In genomic region chr6:15663057-15663638, GRCh38 we compare ENCODE assay signal across 8 cellular contexts. TPM values are rescaled to one million over a fixed set of nuclear protein-coding genes. Genes with fewer than 3 reads are reported as not detected.
DNase-seq lines count a peak whose midpoint lies in the region; ATAC-seq and TF ChIP-seq lines count a peak whose summit lies in the region.

No MANE protein-coding gene starts in this region.

- H4K91ac ChIP-seq in H9 (ENCODE audit: insufficient read length, low read depth, low read length): no peak overlapping the region

- H3K14ac ChIP-seq in H9 (ENCODE audit: insufficient read depth, low read length): no peak overlapping the region

- WGBS in H9 (ENCODE audit: extremely low coverage, insufficient read length, low lambda C conversion rate): no CpG with 5 or more reads among the region's 25 CpGs
- 25 to 48% methylated on average over 12 to 25 of the region's 25 CpGs for WGBS in endodermal cell (ENCODE audit: insufficient coverage in 1 of 2, insufficient read length in 1 of 2), 2 experiments

- H2BK120ac ChIP-seq in H9 (ENCODE audit: low read depth, low read length, poor library complexity, severe bottlenecking): no peak overlapping the region

- no peak for TF ChIP-seq CTCF in H9 (conservative IDR thresholded peaks at IDR 0.05)
- no peak for TF ChIP-seq CTCF in RWPE1 (conservative IDR thresholded peaks at IDR 0.05; ENCODE audit: low read depth)
- no peak for TF ChIP-seq CTCF in endodermal cell (conservative IDR thresholded peaks at IDR 0.05)
- TF ChIP-seq CTCF in nephron (IDR thresholded peaks at IDR 0.05; ENCODE audit: unreplicated experiment in 3 of 3): no peak

- H3K9ac ChIP-seq in H9 (ENCODE audit: extremely low read depth, insufficient read length, low read length): no peak overlapping the region
- H3K9ac ChIP-seq in endodermal cell (ENCODE audit: extremely low read depth, low read length, poor library complexity, severe bottlenecking): no peak overlapping the region

- H4K20me1 ChIP-seq in H9 (ENCODE audit: control insufficient read depth, insufficient read depth, insufficient read length): no peaks in the 10 kb centered on the region

- H3K27me3 ChIP-seq in H9 (ENCODE audit: insufficient read depth, low read length) (peaks cover 9% of the 10 kb centered on the region; the same call in 1 of the 2 replicates), endodermal cell (ENCODE audit: control insufficient read depth, insufficient read depth, low read length, poor library complexity, severe bottlenecking) (peaks cover 16% of the 10 kb centered on the region)

- H3K27me3 Mint-ChIP-seq in H9 (ENCODE audit: low read depth) (peaks cover 36% of the 10 kb centered on the region), endodermal cell (ENCODE audit: insufficient read depth) (peaks cover 32% of the 10 kb centered on the region), nephron (ENCODE audit: low read depth) (peaks cover 8% of the 10 kb centered on the region)

- H4K5ac ChIP-seq in H9 (ENCODE audit: insufficient read length, low read depth, low read length): no peak overlapping the region

- H3K56ac ChIP-seq in H9 (ENCODE audit: insufficient read length, low read depth, low read length): no peak overlapping the region

- H3K4me3 ChIP-seq in endodermal cell (ENCODE audit: low read length): peak overlapping the region; percentile 85

- H2BK12ac ChIP-seq in H9 (ENCODE audit: insufficient read length, low read depth, low read length): no peak overlapping the region

- no peak overlapping the region for H3K23ac ChIP-seq in H9 (ENCODE audit: insufficient read length, low read depth, low read length)

- CTCF ChIA-PET in RWPE1 (lab: Yijun Ruan, JAX): no interaction called here

- H2BK15ac ChIP-seq in H9 (ENCODE audit: low read depth, low read length): no peak overlapping the region

- H3K4me3 Mint-ChIP-seq in H9 (peak overlapping the region; percentile 72 to 76), endodermal cell (peak overlapping the region; percentile 73), nephron (peak overlapping the region; percentile 81 to 86 (median 85))

- H3K9me3 Mint-ChIP-seq in H9: peaks cover 0 to 2% of the 10 kb centered on the region in 2 experiments; a peak in 1 of 5 replicates
- H3K9me3 Mint-ChIP-seq in endodermal cell: no peaks in the 10 kb centered on the region
- no peaks in the 10 kb centered on the region for H3K9me3 Mint-ChIP-seq in nephron

- POLR2A ChIA-PET in RWPE1 (lab: Yijun Ruan, JAX; ENCODE audit: low non-redundant PET): no interaction called here

- peak overlapping the region; percentile 33 for H3K4me2 ChIP-seq in H9 (ENCODE audit: insufficient read depth, insufficient read length, low read length)

- H3K9me3 ChIP-seq in H9 (ENCODE audit: control insufficient read depth, low read depth, low read length) (no peaks in the 10 kb centered on the region), endodermal cell (ENCODE audit: control insufficient read depth, low read length) (no peaks in the 10 kb centered on the region)

- no peak overlapping the region for H2BK20ac ChIP-seq in H9 (ENCODE audit: low read depth, low read length, poor library complexity, severe bottlenecking)

- no peak overlapping the region for H2AK5ac ChIP-seq in H9 (ENCODE audit: insufficient read length, low read length)

- 0 out of 2 replicates have a peak, but pooled peaks cover 1% of the 10 kb centered on the region for H3K79me2 ChIP-seq in H9 (ENCODE audit: insufficient read depth, low read length)

- no peak overlapping the region for H3K4ac ChIP-seq in H9 (ENCODE audit: low read depth, low read length)

- H4K8ac ChIP-seq in H9 (replicated peaks; ENCODE audit: insufficient read length, low read depth, low read length): no peak overlapping the region

- no peaks in the 10 kb centered on the region for H3K36me3 ChIP-seq in endodermal cell (ENCODE audit: control insufficient read depth, insufficient read depth, low read length)

- H3K23me2 ChIP-seq in H9 (ENCODE audit: insufficient read length, low read depth, low read length, poor library complexity, severe bottlenecking): no peaks in the 10 kb centered on the region

- peaks cover 7% of the 10 kb centered on the region; the same call in 1 of the 2 replicates for H3K4me1 ChIP-seq in H9 (ENCODE audit: insufficient read depth, low read length)
- no peaks in the 10 kb centered on the region for H3K4me1 ChIP-seq in endodermal cell (ENCODE audit: control insufficient read depth, insufficient read depth, low read length)

- peak; percentile 63 for DNase-seq in DMS153 treated with DMSO at 0.1 percent for 48 hours (lab: John Stamatoyannopoulos, UW; ENCODE audit: unreplicated experiment)
- no peak for DNase-seq in H9
- DNase-seq in RWPE1 (ENCODE audit: low spot score): peak; percentile 91
- no peak for DNase-seq in endodermal cell
- DNase-seq in NCI-H524 (lab: John Stamatoyannopoulos, UW): no peak

- no peak overlapping the region for H3K27ac ChIP-seq in H9 (ENCODE audit: insufficient read length, low read depth, low read length)
- peak overlapping the region; percentile 67 for H3K27ac ChIP-seq in RWPE1
- no peak overlapping the region for H3K27ac ChIP-seq in endodermal cell (ENCODE audit: low read depth, low read length)

- H3T11ph ChIP-seq in H9 (ENCODE audit: low read length): no peak overlapping the region

- no peak overlapping the region for H3K18ac ChIP-seq in H9 (ENCODE audit: insufficient read length, low read depth, low read length)

- H3K27ac Mint-ChIP-seq in H9 (no peak overlapping the region), endodermal cell (no peak overlapping the region), nephron (peak overlapping the region in 1 of 3 experiments; percentile 24)

- H2AFZ ChIP-seq in H9 (ENCODE audit: low read length): no peak overlapping the region

- no peaks in the 10 kb centered on the region for H3K79me1 ChIP-seq in H9 (ENCODE audit: insufficient read depth, low read depth, low read length, poor library complexity, severe bottlenecking)

- H3K36me3 Mint-ChIP-seq in H9 (ENCODE audit: insufficient read depth in 1 of 3, low read depth in 3 of 3) (peaks cover 0 to 4% (median 4%) of the 10 kb centered on the region in 3 experiments; a peak in 4 of 7 replicates), endodermal cell (ENCODE audit: low read depth) (peaks cover 3% of the 10 kb centered on the region), nephron (ENCODE audit: low read depth) (no peaks in the 10 kb centered on the region)

- H2BK5ac ChIP-seq in H9 (ENCODE audit: insufficient read length, low read length): no peak overlapping the region

- peaks cover 13 to 17% of the 10 kb centered on the region in 2 experiments for H3K4me1 Mint-ChIP-seq in H9
- H3K4me1 Mint-ChIP-seq in endodermal cell: peaks cover 6% of the 10 kb centered on the region
- H3K4me1 Mint-ChIP-seq in nephron: peaks cover 8% of the 10 kb centered on the region

- ATAC-seq in GM21825 (IDR thresholded peaks at IDR 0.05; ENCODE audit: unreplicated experiment): no peak
- ATAC-seq in HG03432 (IDR thresholded peaks at IDR 0.05; ENCODE audit: unreplicated experiment): no peak

RNA-seq across cellular contexts. Expression of gene DTNBP1, which starts 0.3 kb away (rescaled TPM):
- total RNA-seq in H9 (2021) (12.9 and 13.2 TPM in 2 replicates), endodermal cell (10 to 100 TPM; 14.1 to 31.4 TPM)
- polyA plus RNA-seq in endodermal cell (2013, experiment 1 of 2): 18.1 TPM
- polyA plus RNA-seq in endodermal cell (2013, experiment 2 of 2): 20.9 TPM

Comparison
In these comparisons a context has a peak if more than half of its experiments do, and no peak if none do; other contexts are left out.
1. DNase-seq: peak in DMS153 treated with DMSO at 0.1 percent for 48 hours (single experiment) and RWPE1 (single experiment); none in H9 (single experiment), endodermal cell (single experiment) and NCI-H524 (0 of 2).
2. Peak in every context shown above with its lines, with median percentiles within 50 percentile points of each other: H3K4me3 Mint-ChIP-seq.